In genomic region chr4:173231916-173232315, GRCh38 we compare ENCODE assay signal across 8 cellular contexts.
DNase-seq lines count a peak whose midpoint lies in the region; ATAC-seq and TF ChIP-seq lines count a peak whose summit lies in the region.

No MANE protein-coding gene starts in this region.

- no peaks in the 10 kb centered on the region for H3K27me3 Mint-ChIP-seq in activated CD4-positive, alpha-beta T cell treated with anti-CD3 and anti-CD28 coated beads, Interleukin-2, amount 10 ng/mL, durations not matched to agents 24 days and 14 days

- TF ChIP-seq CTCF in foreskin fibroblast (IDR thresholded peaks at IDR 0.05; ENCODE audit: low read depth, low read length), result no peak

- no peak overlapping the region for H3K4me3 Mint-ChIP-seq in activated CD4-positive, alpha-beta T cell treated with anti-CD3 and anti-CD28 coated beads, Interleukin-2, amount 10 ng/mL, durations not matched to agents 24 days and 14 days

- no peaks in the 10 kb centered on the region for H3K36me3 Mint-ChIP-seq in activated CD4-positive, alpha-beta T cell treated with anti-CD3 and anti-CD28 coated beads, Interleukin-2, amount 10 ng/mL, durations not matched to agents 24 days and 14 days (ENCODE audit: low read depth)

- intact Hi-C loops in activated CD4-positive, alpha-beta T cell treated with anti-CD3 and anti-CD28 coated beads, Interleukin-2, amount 10 ng/mL, durations not matched to agents 24 days and 14 days (cut with micrococcal nuclease), result no loop called here

- H3K4me3 ChIP-seq in foreskin fibroblast (ENCODE audit: low read depth in 1 of 2, low read length in 2 of 2), result no peak overlapping the region

- no peak overlapping the region for H3K27ac Mint-ChIP-seq in activated CD4-positive, alpha-beta T cell treated with anti-CD3 and anti-CD28 coated beads, Interleukin-2, amount 10 ng/mL, durations not matched to agents 24 days and 14 days

- DNase-seq in amniotic epithelial cell (ENCODE audit: low read depth) (peak; percentile 12), lung microvascular endothelial cell (ENCODE audit: low read depth in 2 of 2) (peak; percentile 63 to 66), NCI-H1105 (lab: John Stamatoyannopoulos, UW) (no peak), foreskin fibroblast (no peak)
- no peak for DNase-seq in stimulated activated naive CD4-positive, alpha-beta T cell (lab: John Stamatoyannopoulos, UW)
- no peak for DNase-seq in activated CD4-positive, alpha-beta T cell treated with anti-CD3 and anti-CD28 coated beads, Interleukin-2, amount 10 ng/mL, durations not matched to agents 24 days and 14 days

- no peaks in the 10 kb centered on the region for H3K4me1 Mint-ChIP-seq in activated CD4-positive, alpha-beta T cell treated with anti-CD3 and anti-CD28 coated beads, Interleukin-2, amount 10 ng/mL, durations not matched to agents 24 days and 14 days

- ATAC-seq in GM18511 (IDR thresholded peaks at IDR 0.05; ENCODE audit: unreplicated experiment) (peak; percentile 64), HG03378 (IDR thresholded peaks at IDR 0.05; ENCODE audit: unreplicated experiment) (peak; percentile 77)

- H3K9me3 Mint-ChIP-seq in activated CD4-positive, alpha-beta T cell treated with anti-CD3 and anti-CD28 coated beads, Interleukin-2, amount 10 ng/mL, durations not matched to agents 24 days and 14 days, result no peaks in the 10 kb centered on the region

Comparison
In these comparisons a context has a peak if more than half of its experiments do, and no peak if none do; other contexts are left out.
1. DNase-seq: peak in amniotic epithelial cell (single experiment) and lung microvascular endothelial cell (2 of 2); none in NCI-H1105 (single experiment), stimulated activated naive CD4-positive, alpha-beta T cell (0 of 6), foreskin fibroblast (0 of 2) and activated CD4-positive, alpha-beta T cell treated with anti-CD3 and anti-CD28 coated beads, Interleukin-2, amount 10 ng/mL, durations not matched to agents 24 days and 14 days (single experiment).